Comparison of ENCODE assay signal across 12 cellular contexts in genomic region chr2:167966367-167966766, GRCh38.
"Had no signal": no experiment of that assay in that cellular context is flagged by ENCODE, and none has a peak within 500 bp of the region (broad histone marks: within the 10 kb centered on the region; RNA-seq: fewer than 3 reads in every experiment).

No MANE protein-coding gene starts in this region.

- H3K27ac ChIP-seq: adrenal gland, esophagus squamous epithelium, neural progenitor cell, ovary had no signal

- H2AFZ ChIP-seq: neural progenitor cell had no signal

- H3K4me2 ChIP-seq: neural progenitor cell had no signal

- H3K27me3 ChIP-seq: adrenal gland, esophagus squamous epithelium, neural progenitor cell, ovary had no signal

- H3K4me1 ChIP-seq: adrenal gland had no signal

- H3K9ac ChIP-seq: neural progenitor cell had no signal

- H3K4me3 Mint-ChIP-seq: neural progenitor cell, type B pancreatic cell had no signal

- H3K27ac Mint-ChIP-seq: neural progenitor cell, type B pancreatic cell had no signal

- DNase-seq: activated effector memory CD4-positive, alpha-beta T cell treated with Interleukin-2 at 50 U/mL for 16 hours; activated naive CD4-positive, alpha-beta T cell treated with anti-CD3 and anti-CD28 coated beads, Interleukin-2, amount 50 U/mL, for 16 hours; adrenal gland; esophagus squamous epithelium; glutamatergic neuron; hypothalamus; left ventricle myocardium superior; ovary; stimulated activated CD4-positive, alpha-beta T cell treated with anti-CD3 and anti-CD28 coated beads, Interleukin-12 subunit alpha, Interleukin-12 subunit beta, amount 100 ng/mL, for 4 hours; stimulated activated CD4-positive, alpha-beta T cell treated with anti-CD3 and anti-CD28 coated beads, Interleukin-2, amount 100 ng/mL, for 24 hours had no signal

- ATAC-seq: left ventricle myocardium superior had no signal

- H3K9me3 ChIP-seq: adrenal gland, esophagus squamous epithelium, ovary had no signal

- H3K36me3 ChIP-seq: adrenal gland, ovary had no signal

- H3K27me3 Mint-ChIP-seq: type B pancreatic cell had no signal

- H3K4me3 ChIP-seq: adrenal gland, esophagus squamous epithelium, neural progenitor cell, ovary had no signal
